21 cellular contexts compared by ENCODE assay signal in the genomic region with DNA sequence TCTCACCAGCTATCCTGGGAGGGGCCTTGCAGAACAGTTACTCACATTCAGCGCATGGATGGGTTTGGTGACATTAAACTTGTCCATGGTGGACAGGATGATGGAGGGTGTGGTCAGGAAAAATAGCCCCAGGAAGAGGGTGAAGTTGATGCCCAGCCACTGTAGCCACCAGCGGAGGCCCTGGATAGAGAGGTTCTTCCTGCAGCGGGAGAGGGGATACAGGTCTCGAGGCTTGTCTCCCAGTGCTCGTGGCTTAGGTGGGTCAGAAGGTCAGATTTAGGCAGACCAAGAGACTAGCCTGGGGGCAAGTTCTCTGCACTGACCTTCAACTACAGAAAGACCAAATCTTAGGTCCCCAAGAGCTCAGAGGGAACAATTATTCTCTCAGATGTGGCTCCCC. TPM values are rescaled to one million over a fixed set of nuclear protein-coding genes. Genes with fewer than 3 reads are reported as not detected.
A peak's percentile ranks its signal among the peaks of the same experiment; 100 is the strongest.
DNase-seq lines count a peak whose midpoint lies in the region; ATAC-seq and FAIRE-seq lines count a peak whose summit lies in the region.
"Had no signal": no experiment of that assay in that cellular context is flagged by ENCODE, and none has a peak within 500 bp of the region (broad histone marks: within the 10 kb centered on the region; RNA-seq: fewer than 3 reads in every experiment).

No MANE protein-coding gene starts in this region.

- H3K36me3 Mint-ChIP-seq in effector memory CD8-positive, alpha-beta T cell (ENCODE audit: insufficient read depth), result peaks cover 85% of the 10 kb centered on the region

- no peak overlapping the region for H3K4me2 ChIP-seq in neuronal stem cell (ENCODE audit: insufficient read depth, low read length, poor library complexity, severe bottlenecking)
- H3K4me2 ChIP-seq: BLaER1 had no signal

- H3K27me3 Mint-ChIP-seq in effector memory CD8-positive, alpha-beta T cell, result no peaks in the 10 kb centered on the region
- H3K27me3 Mint-ChIP-seq: CD8-positive, alpha-beta memory T cell had no signal

- H3K4me1 ChIP-seq in neuronal stem cell (ENCODE audit: control insufficient read depth in 2 of 2, insufficient read depth in 1 of 2, low read depth in 1 of 2, low read length in 2 of 2), result no peaks in the 10 kb centered on the region

- DNase-seq in left ventricle myocardium superior (peak; percentile 7), cardiac septum (ENCODE audit: low spot score) (no peak), neuronal stem cell (ENCODE audit: low spot score) (no peak), glomerular visceral epithelial cell (ENCODE audit: extremely low spot score) (no peak), frontal cortex (ENCODE audit: low spot score in 2 of 2) (no peak)
- DNase-seq in effector memory CD8-positive, alpha-beta T cell, result no peak
- DNase-seq: 8988T; CD8-positive, alpha-beta memory T cell; COR-L47; GOT3; H7; HFFc6 had no signal

- no peak overlapping the region for H3K27ac ChIP-seq in neuronal stem cell (replicated peaks; ENCODE audit: low read length)
- H3K27ac ChIP-seq: BLaER1 had no signal

- no peak overlapping the region for H2BK120ac ChIP-seq in neuronal stem cell (ENCODE audit: low read depth, low read length)

- no CpG with 5 or more reads among the region's 5 CpGs for WGBS in neuronal stem cell (ENCODE audit: extremely low coverage in 2 of 2, insufficient read length in 2 of 2, insufficient replicate concordance in 1 of 2), 2 donors

- no peak overlapping the region for H3K4me3 Mint-ChIP-seq in effector memory CD8-positive, alpha-beta T cell
- H3K4me3 Mint-ChIP-seq: CD14-positive monocyte; CD8-positive, alpha-beta memory T cell; HFFc6 had no signal

- peaks cover 8 to 15% of the 10 kb centered on the region in 2 donors for H3K4me1 Mint-ChIP-seq in effector memory CD8-positive, alpha-beta T cell (ENCODE audit: low read depth in 2 of 2)

- H2BK5ac ChIP-seq in neuronal stem cell (ENCODE audit: low read length), result no peak overlapping the region

- no peak overlapping the region for H3K9ac ChIP-seq in neuronal stem cell (ENCODE audit: low read depth, low read length, poor library complexity)
- H3K9ac ChIP-seq: BLaER1 had no signal

- H3K27ac Mint-ChIP-seq in effector memory CD8-positive, alpha-beta T cell, result peak overlapping the region; percentile 77 to 81
- H3K27ac Mint-ChIP-seq: HFFc6 had no signal

- no peak overlapping the region for H2BK15ac ChIP-seq in neuronal stem cell (ENCODE audit: low read length)

- H2BK12ac ChIP-seq in neuronal stem cell (ENCODE audit: low read length), result no peak overlapping the region

- no peak overlapping the region for H3K4me3 ChIP-seq in neuronal stem cell (ENCODE audit: low read length in 2 of 2)
- H3K4me3 ChIP-seq: BLaER1 had no signal

- H2AFZ ChIP-seq in neuronal stem cell (ENCODE audit: low read length), result no peak overlapping the region

- H3K18ac ChIP-seq in neuronal stem cell (ENCODE audit: low read length), result peak overlapping the region; percentile 28

- H3K14ac ChIP-seq in neuronal stem cell (ENCODE audit: low read length), result no peak overlapping the region

- no peak overlapping the region for H3K23ac ChIP-seq in neuronal stem cell (ENCODE audit: low read depth, low read length, poor library complexity)

- ATAC-seq in left ventricle myocardium superior, result no peak
- no peak for ATAC-seq in effector memory CD8-positive, alpha-beta T cell (replicated peaks)
- no peak for ATAC-seq in HG02973 (IDR thresholded peaks at IDR 0.05; ENCODE audit: unreplicated experiment)
- ATAC-seq: HCT116, HepG2 had no signal

- H3K4ac ChIP-seq in neuronal stem cell (ENCODE audit: low read length), result peak overlapping the region; percentile 78

- peaks cover 4 to 47% of the 10 kb centered on the region in 2 donors for H3K36me3 ChIP-seq in neuronal stem cell (replicated peaks in 1 of 2; ENCODE audit: control insufficient read depth in 2 of 2, insufficient read depth in 2 of 2, low read length in 2 of 2)

- H3K27me3 ChIP-seq in neuronal stem cell (ENCODE audit: control insufficient read depth in 3 of 3, insufficient read depth in 3 of 3, low read depth in 1 of 3, low read length in 3 of 3), result no peaks in the 10 kb centered on the region
- H3K27me3 ChIP-seq: BLaER1 had no signal

- no peak for FAIRE-seq in frontal cortex (lab: Jason Lieb, UNC)
- FAIRE-seq: D721Med, G401.6, GM12891, HepG2 had no signal

- no peaks in the 10 kb centered on the region for H3K9me3 ChIP-seq in neuronal stem cell (replicated peaks in 1 of 2; ENCODE audit: control insufficient read depth in 2 of 2, insufficient read depth in 1 of 2, low read depth in 1 of 2, low read length in 2 of 2)
- H3K9me3 ChIP-seq: BLaER1 had no signal

- peak overlapping the region; percentile 30 for H4K8ac ChIP-seq in neuronal stem cell (ENCODE audit: low read depth, low read length)

- H4K91ac ChIP-seq in neuronal stem cell (ENCODE audit: low read depth, low read length, poor library complexity), result no peak overlapping the region

- intact Hi-C loops in left ventricle myocardium superior (cut with micrococcal nuclease), result no loop called here
- intact Hi-C loops in cardiac septum (cut with DNase I), result no loop called here

- no peaks in the 10 kb centered on the region for H3K9me3 Mint-ChIP-seq in effector memory CD8-positive, alpha-beta T cell
- H3K9me3 Mint-ChIP-seq: CD14-positive monocyte; CD8-positive, alpha-beta memory T cell; HFFc6 had no signal

- H2AK5ac ChIP-seq in neuronal stem cell (ENCODE audit: low read depth, low read length), result no peak overlapping the region

- no peaks in the 10 kb centered on the region for H3K79me1 ChIP-seq in neuronal stem cell (ENCODE audit: low read depth, low read length)

RNA-seq across cellular contexts. Expression of gene TMEM63A, which starts 23.0 kb away (rescaled TPM):
- total RNA-seq in left ventricle myocardium superior, result 30.7 TPM
- total RNA-seq in cardiac septum, result 21.4 TPM
- 9.6 TPM for polyA plus RNA-seq in neuronal stem cell (2013, experiment 1 of 2)
- polyA plus RNA-seq in neuronal stem cell (2013, experiment 2 of 2), result 8.6 TPM
- 0.82 TPM for total RNA-seq in frontal cortex

RNA-seq across cellular contexts. Expression of gene LEFTY1, which starts 29.8 kb away (rescaled TPM):
- total RNA-seq in left ventricle myocardium superior (not detected), cardiac septum (not detected), frontal cortex (0.41 TPM)
- 0.33 TPM for polyA plus RNA-seq in neuronal stem cell (2013, experiment 1 of 2)
- polyA plus RNA-seq in neuronal stem cell (2013, experiment 2 of 2), result 0.21 TPM
- total RNA-seq: A673; CD8-positive, alpha-beta memory T cell; HFFc6 had no signal
- polyA plus RNA-seq: CD14-positive monocyte had no signal

RNA-seq across cellular contexts. Expression of gene EPHX1, which starts 49.2 kb away (rescaled TPM):
- 76.8 TPM for total RNA-seq in left ventricle myocardium superior
- 39.2 TPM for total RNA-seq in cardiac septum
- polyA plus RNA-seq in neuronal stem cell (2013, experiment 1 of 2), result 9.9 TPM
- 9.9 TPM for polyA plus RNA-seq in neuronal stem cell (2013, experiment 2 of 2)
- 4.5 TPM for total RNA-seq in frontal cortex

Comparison
In these comparisons a context has a peak if more than half of its experiments do, and no peak if none do; other contexts are left out.
1. RNA of gene TMEM63A, which starts 23.0 kb away (total RNA-seq): 30.7 TPM in left ventricle myocardium superior (single experiment) and 21.4 TPM in cardiac septum (single experiment); 0.82 TPM in frontal cortex (single experiment); every median in the first group is over 10 times any median in the second.